In the genomic region with DNA sequence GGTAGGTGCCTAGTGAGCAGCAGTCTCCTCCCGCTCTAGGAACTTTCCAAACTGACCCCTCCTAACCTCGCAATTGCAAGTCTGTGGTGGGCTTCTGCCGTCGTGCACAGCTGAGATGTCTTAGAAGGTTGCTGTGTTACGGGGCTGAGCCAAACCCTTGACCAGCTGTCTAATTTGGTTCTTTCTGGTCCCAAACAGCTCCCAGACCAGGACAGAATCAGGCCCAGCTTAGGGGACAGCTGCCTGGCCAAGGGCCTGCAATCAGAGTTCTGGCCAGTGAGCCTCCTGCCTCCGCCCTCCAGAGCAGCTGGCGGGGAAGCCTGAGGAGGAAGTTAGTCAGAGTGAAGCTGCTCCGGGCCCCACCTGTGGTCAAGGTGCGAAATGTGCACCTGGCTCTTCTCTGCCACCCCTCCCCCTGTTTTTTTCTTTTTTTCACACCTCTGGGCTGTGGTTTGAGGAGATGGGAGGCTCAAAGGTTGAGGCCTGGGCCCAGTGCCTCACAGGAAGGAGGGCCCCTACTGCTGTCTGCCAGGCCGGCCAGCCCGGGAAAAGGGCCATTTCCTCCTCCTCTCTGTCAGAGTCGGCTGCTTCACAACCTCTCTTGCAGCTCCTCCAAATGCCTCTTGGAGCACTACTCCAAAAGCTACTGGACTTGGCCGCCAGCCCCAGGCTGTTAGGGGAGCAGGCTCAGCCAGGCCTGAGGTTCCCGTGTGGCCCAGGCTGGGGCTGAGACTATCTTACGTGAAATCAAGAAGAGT, we compare ENCODE assay signal across 8 cellular contexts. TPM values are rescaled to one million over a fixed set of nuclear protein-coding genes. Genes with fewer than 3 reads are reported as not detected.
DNase-seq lines count a peak whose midpoint lies in the region; ATAC-seq, FAIRE-seq and TF ChIP-seq lines count a peak whose summit lies in the region.

No MANE protein-coding gene starts in this region.

- intact Hi-C loops in dorsolateral prefrontal cortex (cut with DNase I), result no loop called here

- H3K27me3 Mint-ChIP-seq in activated CD4-positive, alpha-beta memory T cell treated with anti-CD3 and anti-CD28 coated beads, Interleukin-2, amount 10 ng/mL, durations not matched to agents 7 days and 5 days, result no peaks in the 10 kb centered on the region
- H3K27me3 Mint-ChIP-seq in memory B cell, result no peaks in the 10 kb centered on the region

- H3K36me3 ChIP-seq in GM06990 (ENCODE audit: control insufficient read depth, insufficient read depth, low read length), result no peaks in the 10 kb centered on the region

- CTCF ChIA-PET in activated CD4-positive, alpha-beta memory T cell treated with anti-CD3 and anti-CD28 coated beads, Interleukin-2, amount 10 ng/mL, durations not matched to agents 7 days and 5 days (lab: Charles Lee), result interaction anchor here (0.7 to 2.3 kb wide), 10 partner anchors 8 to 90 kb away, joined by 3 to 10 read pairs (median 4); no protein-coding TSS in a partner anchor

- H3K4me3 ChIP-seq in GM06990 (replicated peaks; ENCODE audit: low read depth, low read length), result no peak overlapping the region
- H3K4me3 ChIP-seq in dorsolateral prefrontal cortex, result no peak overlapping the region

- no peak for TF ChIP-seq POLR2A in H54 (IDR thresholded peaks at IDR 0.05; ENCODE audit: low read depth, low read length)

- peak overlapping the region; percentile 90 for H3K27ac Mint-ChIP-seq in activated CD4-positive, alpha-beta memory T cell treated with anti-CD3 and anti-CD28 coated beads, Interleukin-2, amount 10 ng/mL, durations not matched to agents 7 days and 5 days
- H3K27ac Mint-ChIP-seq in memory B cell, result peak overlapping the region; percentile 94

- POLR2A ChIA-PET in activated CD4-positive, alpha-beta memory T cell treated with anti-CD3 and anti-CD28 coated beads, Interleukin-2, amount 10 ng/mL, durations not matched to agents 7 days and 5 days (lab: Charles Lee), result interaction anchor here (1.0 to 7.7 kb wide), 12 partner anchors 10 to 510 kb away, joined by 3 to 87 read pairs (median 5); a partner anchor contains a TSS

- H3K36me3 Mint-ChIP-seq in activated CD4-positive, alpha-beta memory T cell treated with anti-CD3 and anti-CD28 coated beads, Interleukin-2, amount 10 ng/mL, durations not matched to agents 7 days and 5 days (ENCODE audit: low read depth), result peaks cover 10% of the 10 kb centered on the region
- H3K36me3 Mint-ChIP-seq in memory B cell, result no peaks in the 10 kb centered on the region

- peaks cover 68% of the 10 kb centered on the region for H3K4me1 Mint-ChIP-seq in activated CD4-positive, alpha-beta memory T cell treated with anti-CD3 and anti-CD28 coated beads, Interleukin-2, amount 10 ng/mL, durations not matched to agents 7 days and 5 days
- H3K4me1 Mint-ChIP-seq in memory B cell, result peaks cover 39% of the 10 kb centered on the region

- DNase-seq in GM06990 (ENCODE audit: extremely low read depth, insufficient read length), result peak; percentile 82
- DNase-seq in H54 (ENCODE audit: insufficient read length, low spot score), result peak; percentile 40
- DNase-seq in MV-4-11 (lab: John Stamatoyannopoulos, UW), result peak; percentile 33
- peak; percentile 78 for DNase-seq in activated CD4-positive, alpha-beta memory T cell treated with anti-CD3 and anti-CD28 coated beads, Interleukin-2, amount 10 ng/mL, durations not matched to agents 7 days and 5 days
- peak in 9 of 10 donors; percentile 36 to 78 (median 62) for DNase-seq in dorsolateral prefrontal cortex
- peak; percentile 52 to 54 for DNase-seq in memory B cell (ENCODE audit: low spot score in 2 of 2)
- DNase-seq in stimulated activated CD8-positive, alpha-beta memory T cell treated with anti-CD3 and anti-CD28 coated beads, Interleukin-4, amount 100 ng/mL, for 48 hours, result peak; percentile 72
- no peak for DNase-seq in NCI-H345 treated with DMSO at 0.1 percent for 48 hours (lab: John Stamatoyannopoulos, UW; ENCODE audit: unreplicated experiment)

- peak; percentile 67 for ATAC-seq in memory B cell (ENCODE audit: low read depth)

- peak overlapping the region; percentile 56 for H3K4me3 Mint-ChIP-seq in activated CD4-positive, alpha-beta memory T cell treated with anti-CD3 and anti-CD28 coated beads, Interleukin-2, amount 10 ng/mL, durations not matched to agents 7 days and 5 days
- peak overlapping the region; percentile 46 for H3K4me3 Mint-ChIP-seq in memory B cell

- H3K9me3 Mint-ChIP-seq in activated CD4-positive, alpha-beta memory T cell treated with anti-CD3 and anti-CD28 coated beads, Interleukin-2, amount 10 ng/mL, durations not matched to agents 7 days and 5 days, result no peaks in the 10 kb centered on the region
- H3K9me3 Mint-ChIP-seq in memory B cell, result no peaks in the 10 kb centered on the region

- H3K27me3 ChIP-seq in GM06990 (replicated peaks; ENCODE audit: control insufficient read depth, insufficient read depth, low read length) (no peaks in the 10 kb centered on the region), dorsolateral prefrontal cortex (peaks cover 0 to 55% (median 10%) of the 10 kb centered on the region in 45 donors)

- TF ChIP-seq CTCF in GM06990 (IDR thresholded peaks at IDR 0.05; ENCODE audit: insufficient read depth, low read length, poor library complexity, severe bottlenecking), result peak; percentile 18
- peak in 1 of 56 donors; percentile 18 for TF ChIP-seq CTCF in dorsolateral prefrontal cortex (IDR thresholded peaks at IDR 0.05 in 54 of 56, conservative IDR thresholded peaks at IDR 0.05 in 2 of 56; ENCODE audit: low read depth in 1 of 56, partially characterized antibody in 56 of 56)

- peak overlapping the region in 26 of 59 donors; percentile 0 to 68 (median 42) for H3K27ac ChIP-seq in dorsolateral prefrontal cortex

- FAIRE-seq in H54 (lab: Jason Lieb, UNC), result peak; percentile 43

RNA-seq across cellular contexts. Expression of a gene that starts 4.2 kb away (rescaled TPM):
- total RNA-seq in activated CD4-positive, alpha-beta memory T cell treated with anti-CD3 and anti-CD28 coated beads, Interleukin-2, amount 10 ng/mL, durations not matched to agents 7 days and 5 days, result 10 to 100 TPM; 84.9 to 85.7 TPM
- under 1 TPM in 3 of 120 experiments, not detected in 117; 0.28 to 0.63 (median 0.34) TPM for total RNA-seq in dorsolateral prefrontal cortex

RNA-seq across cellular contexts. Expression of a gene that starts 44.3 kb away (rescaled TPM):
- 1 to 10 TPM; 4.4 to 5.3 TPM for total RNA-seq in activated CD4-positive, alpha-beta memory T cell treated with anti-CD3 and anti-CD28 coated beads, Interleukin-2, amount 10 ng/mL, durations not matched to agents 7 days and 5 days
- total RNA-seq in dorsolateral prefrontal cortex, result 10 to 100 TPM in 13 of 120 experiments, 1 to 10 TPM in 107; 2.3 to 23.0 (median 6.1) TPM

Comparison
In these comparisons a context has a peak if more than half of its experiments do, and no peak if none do; other contexts are left out.
1. RNA of a gene that starts 4.2 kb away (total RNA-seq): 84.9 to 85.7 TPM in activated CD4-positive, alpha-beta memory T cell treated with anti-CD3 and anti-CD28 coated beads, Interleukin-2, amount 10 ng/mL, durations not matched to agents 7 days and 5 days; 0.28 to 0.63 TPM in dorsolateral prefrontal cortex; every median in the first group is over 10 times any median in the second.